ENCODE assay signal across 23 cellular contexts in the genomic region with DNA sequence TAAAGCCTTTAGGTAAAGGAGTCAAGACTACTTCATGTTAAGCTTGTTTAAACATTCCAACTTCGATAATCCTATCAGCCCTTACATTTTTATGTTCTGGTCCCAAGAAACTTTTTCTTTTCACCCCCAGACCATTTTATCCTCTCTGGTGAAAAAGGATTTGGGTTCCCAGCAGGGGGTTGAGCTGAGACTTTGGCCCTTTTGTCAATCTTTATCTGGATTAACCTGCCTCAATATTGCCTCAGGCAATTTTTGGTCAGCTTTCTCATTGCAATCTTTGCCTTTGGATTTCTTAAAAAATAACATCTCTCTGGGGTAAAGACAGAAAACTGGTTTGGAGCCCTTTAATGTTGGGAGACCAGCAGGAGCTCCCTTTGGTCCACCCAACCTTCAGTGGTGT. TPM values are rescaled to one million over a fixed set of nuclear protein-coding genes. Genes with fewer than 3 reads are reported as not detected.
DNase-seq lines count a peak whose midpoint lies in the region; TF ChIP-seq lines count a peak whose summit lies in the region.
"Had no signal": no experiment of that assay in that cellular context is flagged by ENCODE, and none has a peak within 500 bp of the region (broad histone marks: within the 10 kb centered on the region; RNA-seq: fewer than 3 reads in every experiment).

No MANE protein-coding gene starts in this region.

- no peak for TF ChIP-seq CTCF in hepatocyte (IDR thresholded peaks at IDR 0.05; ENCODE audit: poor library complexity)

- 26% methylated on average over 1 of the region's 1 CpG for WGBS in hepatocyte (ENCODE audit: low lambda C conversion rate, missing lambda C conversion rate)

- no peak overlapping the region for H3K9ac ChIP-seq in BLaER1 treated with 17β-estradiol and CSF1 and Interleukin-3, amounts not matched to agents 10 nM and 100 nM
- no peak overlapping the region for H3K9ac ChIP-seq in NT2/D1 (ENCODE audit: insufficient read length, low read depth)
- H3K9ac ChIP-seq: KMS-11, SK-N-SH had no signal

- DNase-seq in HAP-1 (ENCODE audit: low spot score in 2 of 2) (peak; percentile 77 to 87), NT2/D1 (ENCODE audit: low read depth, low spot score) (peak; percentile 33), hepatocyte (ENCODE audit: low spot score) (no peak), NCI-H1436 treated with DMSO at 0.1 percent for 48 hours (lab: John Stamatoyannopoulos, UW) (no peak), KG1 (lab: John Stamatoyannopoulos, UW) (no peak)
- DNase-seq in activated CD8-positive, alpha-beta memory T cell treated with anti-CD3 and anti-CD28 coated beads, Interleukin-2, amount 50 U/mL, for 4 hours, result no peak
- no peak for DNase-seq in stimulated activated CD4-positive, alpha-beta T cell treated with anti-CD3 and anti-CD28 coated beads, Interleukin-1b, Interleukin-23, amount 100 ng/mL, for 48 hours
- DNase-seq: C1 segment of cervical spinal cord; CD8-positive, alpha-beta T cell; DMS 273 treated with DMSO at 0.1 percent for 48 hours; DMS79; EL; GF-D8; IMR-90; NCI-H1048; NCI-H187 treated with DMSO at 0.1 percent for 48 hours; NCI-H446; SHP77 treated with DMSO at 0.1 percent for 48 hours; SK-N-SH; T-helper 2 cell had no signal

- H3K4me1 ChIP-seq in BLaER1 treated with 17β-estradiol and CSF1 and Interleukin-3, amounts not matched to agents 10 nM and 100 nM, result peaks cover 6 to 34% (median 21%) of the 10 kb centered on the region in 10 experiments; a peak in 19 of 20 replicates
- H3K4me1 ChIP-seq in HAP-1 (peaks cover 49% of the 10 kb centered on the region), NT2/D1 (ENCODE audit: insufficient read depth, insufficient read length) (peaks cover 2% of the 10 kb centered on the region), hepatocyte (ENCODE audit: insufficient read depth) (peaks cover 9% of the 10 kb centered on the region)

- H3K4me2 ChIP-seq in BLaER1 treated with 17β-estradiol and CSF1 and Interleukin-3, amounts not matched to agents 10 nM and 100 nM, result peak overlapping the region in 6 of 11 experiments; percentile 62 to 81 (median 72); a peak in 8 of 22 replicates
- peak overlapping the region; percentile 12 for H3K4me2 ChIP-seq in hepatocyte
- H3K4me2 ChIP-seq: SK-N-SH had no signal

- no peaks in the 10 kb centered on the region for H3K79me2 ChIP-seq in hepatocyte

- no peaks in the 10 kb centered on the region for H3K27me3 ChIP-seq in BLaER1 treated with 17β-estradiol and CSF1 and Interleukin-3, amounts not matched to agents 10 nM and 100 nM
- H3K27me3 ChIP-seq in HAP-1 (ENCODE audit: low read depth) (no peaks in the 10 kb centered on the region), NT2/D1 (ENCODE audit: insufficient read depth, insufficient read length) (no peaks in the 10 kb centered on the region), hepatocyte (no peaks in the 10 kb centered on the region)

- no peaks in the 10 kb centered on the region for H3K36me3 ChIP-seq in BLaER1 treated with 17β-estradiol and CSF1 and Interleukin-3, amounts not matched to agents 10 nM and 100 nM
- H3K36me3 ChIP-seq in HAP-1 (replicated peaks), result no peaks in the 10 kb centered on the region
- no peaks in the 10 kb centered on the region for H3K36me3 ChIP-seq in NT2/D1 (ENCODE audit: insufficient read depth, insufficient read length, low read length)
- H3K36me3 ChIP-seq in hepatocyte (replicated peaks; ENCODE audit: insufficient read depth, low read depth), result no peaks in the 10 kb centered on the region

- H2AFZ ChIP-seq in hepatocyte, result no peak overlapping the region

- in situ Hi-C loops in HAP-1 (cut with MboI; ENCODE audit: low sequenced_read_pairs), result no loop called here

- peaks cover 0 to 4% (median 0%) of the 10 kb centered on the region in 11 experiments; a peak in 2 of 22 replicates for H3K9me3 ChIP-seq in BLaER1 treated with 17β-estradiol and CSF1 and Interleukin-3, amounts not matched to agents 10 nM and 100 nM (replicated peaks in 1 of 11)
- no peaks in the 10 kb centered on the region for H3K9me3 ChIP-seq in HAP-1
- no peaks in the 10 kb centered on the region; the same call in 1 of the 2 replicates for H3K9me3 ChIP-seq in NT2/D1 (ENCODE audit: insufficient read depth, low read length)
- no peaks in the 10 kb centered on the region for H3K9me3 ChIP-seq in hepatocyte (ENCODE audit: low read depth)
- H3K9me3 ChIP-seq: SK-N-SH had no signal

- H4K20me1 ChIP-seq in BLaER1 treated with 17β-estradiol and CSF1 and Interleukin-3, amounts not matched to agents 10 nM and 100 nM, result no peaks in the 10 kb centered on the region
- H4K20me1 ChIP-seq in hepatocyte (ENCODE audit: insufficient read depth, poor library complexity, severe bottlenecking), result no peaks in the 10 kb centered on the region

- H3K4me3 ChIP-seq in BLaER1 treated with 17β-estradiol and CSF1 and Interleukin-3, amounts not matched to agents 10 nM and 100 nM, result no peak overlapping the region
- H3K4me3 ChIP-seq in HAP-1 (no peak overlapping the region), NT2/D1 (ENCODE audit: insufficient read length, low read depth) (no peak overlapping the region), hepatocyte (no peak overlapping the region)

- no peak overlapping the region for H3K27ac ChIP-seq in BLaER1 treated with 17β-estradiol and CSF1 and Interleukin-3, amounts not matched to agents 10 nM and 100 nM
- H3K27ac ChIP-seq in hepatocyte, result peak overlapping the region; percentile 64
- H3K27ac ChIP-seq: KMS-11 had no signal

- no peaks in the 10 kb centered on the region for H3K9me2 ChIP-seq in hepatocyte (replicated peaks; ENCODE audit: insufficient read depth)
- H3K9me2 ChIP-seq: SK-N-SH had no signal

RNA-seq across cellular contexts. Expression of gene CSRNP3, which starts 33.9 kb away (rescaled TPM):
- total RNA-seq in hepatocyte, result 8.1 and 14.0 TPM in 2 replicates
- polyA plus RNA-seq in hepatocyte, result 3.0 and 6.9 TPM in 2 replicates
- total RNA-seq: CD8-positive, alpha-beta T cell; HT1080 had no signal

Comparison
In these comparisons a context has a peak if more than half of its experiments do, and no peak if none do; other contexts are left out.
1. DNase-seq: peak in HAP-1 (2 of 2) and NT2/D1 (single experiment); none in hepatocyte (single experiment), activated CD8-positive, alpha-beta memory T cell treated with anti-CD3 and anti-CD28 coated beads, Interleukin-2, amount 50 U/mL, for 4 hours (single experiment), NCI-H1436 treated with DMSO at 0.1 percent for 48 hours (single experiment), KG1 (single experiment) and stimulated activated CD4-positive, alpha-beta T cell treated with anti-CD3 and anti-CD28 coated beads, Interleukin-1b, Interleukin-23, amount 100 ng/mL, for 48 hours (single experiment).